Comparison of ENCODE assay signal across 27 cellular contexts in the genomic region with DNA sequence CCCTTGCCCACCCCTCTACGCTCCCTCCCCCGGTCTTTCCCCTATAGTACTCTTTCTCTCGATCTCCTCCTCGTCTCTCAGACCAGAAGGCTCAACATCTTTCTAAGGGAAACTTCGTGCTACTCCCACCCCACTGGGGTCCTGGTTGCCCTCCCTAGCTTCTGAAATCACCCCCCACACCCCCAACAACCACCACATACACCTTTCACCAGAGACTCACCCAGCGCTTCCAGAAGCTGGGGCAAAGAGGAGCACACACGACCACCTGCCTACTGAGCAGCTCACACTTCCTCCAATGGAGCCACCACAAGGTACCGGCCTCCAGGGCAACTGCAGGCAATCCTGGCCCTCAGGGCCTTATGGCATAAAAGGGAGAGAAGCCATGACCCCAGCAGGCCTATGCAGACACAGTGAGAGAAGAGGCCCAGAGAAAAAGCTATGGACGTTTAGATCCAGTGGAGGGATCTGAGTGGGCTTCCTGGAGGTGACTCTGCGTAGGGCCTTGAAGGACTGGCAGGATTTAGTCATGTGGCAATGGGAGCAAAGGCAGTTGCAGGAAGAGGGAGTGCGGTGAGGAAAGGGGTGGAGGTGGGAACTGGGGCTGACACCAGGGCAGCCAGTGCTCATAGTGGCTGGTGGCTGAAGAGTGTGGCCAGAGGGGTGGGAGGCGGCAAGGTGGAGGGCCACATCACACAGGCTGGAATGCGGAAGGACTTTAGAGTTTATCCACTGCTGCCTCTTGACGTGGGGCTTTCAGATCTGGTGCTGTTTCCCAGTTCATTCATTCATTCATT. TPM values are rescaled to one million over a fixed set of nuclear protein-coding genes. Genes with fewer than 3 reads are reported as not detected.
A peak's percentile ranks its signal among the peaks of the same experiment; 100 is the strongest.
DNase-seq lines count a peak whose midpoint lies in the region; ATAC-seq and TF ChIP-seq lines count a peak whose summit lies in the region.
"Had no signal": no experiment of that assay in that cellular context is flagged by ENCODE, and none has a peak within 500 bp of the region (broad histone marks: within the 10 kb centered on the region; RNA-seq: fewer than 3 reads in every experiment).

No MANE protein-coding gene starts in this region.

- H2BK120ac ChIP-seq in H9 (ENCODE audit: low read depth, low read length, poor library complexity, severe bottlenecking): no peak overlapping the region

- no peak overlapping the region for H3K23ac ChIP-seq in H9 (ENCODE audit: insufficient read length, low read depth, low read length)

- ATAC-seq in GM21576 (IDR thresholded peaks at IDR 0.05; ENCODE audit: unreplicated experiment) (no peak), GM18861 (IDR thresholded peaks at IDR 0.05; ENCODE audit: unreplicated experiment) (no peak)
- ATAC-seq: naive thymus-derived CD4-positive, alpha-beta T cell; Right ventricle myocardium inferior; stimulated activated memory B cell treated with anti-CD40 and anti-IgM and Interleukin-4, amounts not matched to agents 10 μg/mL and 1 μg/mL and 100 μg/mL, for 72 hours had no signal

- H3K9me3 Mint-ChIP-seq in H9 (no peaks in the 10 kb centered on the region), glutamatergic neuron (ENCODE audit: unreplicated experiment) (peaks cover 4% of the 10 kb centered on the region), progenitor cell of endocrine pancreas (ENCODE audit: low read depth) (no peaks in the 10 kb centered on the region)
- H3K9me3 Mint-ChIP-seq: activated CD4-positive, alpha-beta T cell treated with anti-CD3 and anti-CD28 coated beads, Interleukin-2, amount 10 ng/mL, durations not matched to agents 7 days and 5 days; CD4-positive, alpha-beta memory T cell; memory B cell; naive thymus-derived CD4-positive, alpha-beta T cell; stimulated activated memory B cell treated with anti-CD40 and anti-IgM and Interleukin-4, amounts not matched to agents 10 μg/mL and 1 μg/mL and 100 μg/mL, for 72 hours had no signal

- H3K18ac ChIP-seq in H9 (ENCODE audit: insufficient read length, low read depth, low read length): no peak overlapping the region

- no peaks in the 10 kb centered on the region for H4K20me1 ChIP-seq in H9 (ENCODE audit: control insufficient read depth, insufficient read depth, insufficient read length)
- H4K20me1 ChIP-seq in osteoblast (ENCODE audit: insufficient read depth, low read length): no peaks in the 10 kb centered on the region

- no peak overlapping the region for H3K14ac ChIP-seq in H9 (ENCODE audit: insufficient read depth, low read length)

- no peaks in the 10 kb centered on the region for H3K36me3 ChIP-seq in osteoblast (ENCODE audit: insufficient read depth, low read length)
- H3K36me3 ChIP-seq: adrenal gland, thyroid gland had no signal

- WGBS in H9 (ENCODE audit: extremely low coverage, insufficient read length, low lambda C conversion rate): no CpG with 5 or more reads among the region's 14 CpGs

- H3K27ac Mint-ChIP-seq in H9: no peak overlapping the region; a peak in 1 of 7 replicates
- H3K27ac Mint-ChIP-seq in glutamatergic neuron (ENCODE audit: unreplicated experiment): no peak overlapping the region
- H3K27ac Mint-ChIP-seq in progenitor cell of endocrine pancreas: no peak overlapping the region
- H3K27ac Mint-ChIP-seq: activated CD4-positive, alpha-beta T cell treated with anti-CD3 and anti-CD28 coated beads, Interleukin-2, amount 10 ng/mL, durations not matched to agents 7 days and 5 days; memory B cell; stimulated activated memory B cell treated with anti-CD40 and anti-IgM and Interleukin-4, amounts not matched to agents 10 μg/mL and 1 μg/mL and 100 μg/mL, for 72 hours had no signal

- no peak overlapping the region for H3K9ac ChIP-seq in H9 (ENCODE audit: extremely low read depth, insufficient read length, low read length)

- no peak for TF ChIP-seq CTCF in H9 (conservative IDR thresholded peaks at IDR 0.05)
- no peak for TF ChIP-seq CTCF in glutamatergic neuron (IDR thresholded peaks at IDR 0.05; ENCODE audit: partially characterized antibody, unreplicated experiment)
- no peak for TF ChIP-seq CTCF in osteoblast (IDR thresholded peaks at IDR 0.05; ENCODE audit: extremely low read depth, low read depth, low read length)
- TF ChIP-seq CTCF in progenitor cell of endocrine pancreas (IDR thresholded peaks at IDR 0.05; ENCODE audit: unreplicated experiment): no peak

- no peak overlapping the region for H3K4ac ChIP-seq in H9 (ENCODE audit: low read depth, low read length)

- H3K4me2 ChIP-seq in H9 (ENCODE audit: insufficient read depth, insufficient read length, low read length): no peak overlapping the region
- H3K4me2 ChIP-seq in osteoblast (ENCODE audit: insufficient read depth, low read length): no peak overlapping the region

- peak; percentile 30 for DNase-seq in D341Med (ENCODE audit: low spot score)
- peak; percentile 35 for DNase-seq in H9
- peak; percentile 3 for DNase-seq in glutamatergic neuron
- DNase-seq in osteoblast (ENCODE audit: insufficient read length, low spot score, missing footprints): peak; percentile 78
- no peak for DNase-seq in activated CD4-positive, CD25-positive, alpha-beta regulatory T cell (lab: John Stamatoyannopoulos, UW)
- DNase-seq in progenitor cell of endocrine pancreas (ENCODE audit: low spot score, unreplicated experiment): no peak
- DNase-seq: activated CD4-positive, alpha-beta T cell treated with anti-CD3 and anti-CD28 coated beads, Interleukin-2, amount 10 ng/mL, durations not matched to agents 7 days and 5 days; activated gamma-delta T cell; CD4-positive, alpha-beta memory T cell; dermis blood vessel endothelial cell; DMS79; hippocampal formation; NCI-H1092; NCI-H2081 treated with DMSO at 0.1 percent for 48 hours; NCI-H446 treated with DMSO at 0.1 percent for 48 hours; stimulated activated CD4-positive, alpha-beta T cell treated with anti-CD3 and anti-CD28 coated beads, Interleukin-1b, Interleukin-23, amount 100 ng/mL, for 48 hours; thyroid gland had no signal

- no peaks in the 10 kb centered on the region for H3K79me1 ChIP-seq in H9 (ENCODE audit: insufficient read depth, low read depth, low read length, poor library complexity, severe bottlenecking)

- no peak overlapping the region for H3K27ac ChIP-seq in H9 (ENCODE audit: insufficient read length, low read depth, low read length)
- no peak overlapping the region for H3K27ac ChIP-seq in osteoblast (ENCODE audit: low read depth, low read length)
- H3K27ac ChIP-seq: adrenal gland, thyroid gland had no signal

- H3K56ac ChIP-seq in H9 (ENCODE audit: insufficient read length, low read depth, low read length): no peak overlapping the region

- H2AFZ ChIP-seq in H9 (ENCODE audit: low read length) (no peak overlapping the region), osteoblast (ENCODE audit: low read length) (no peak overlapping the region)

- no peak overlapping the region for H4K5ac ChIP-seq in H9 (ENCODE audit: insufficient read length, low read depth, low read length)

- no peaks in the 10 kb centered on the region for H3K4me1 ChIP-seq in H9 (ENCODE audit: insufficient read depth, low read length)
- peaks cover 54% of the 10 kb centered on the region for H3K4me1 ChIP-seq in osteoblast (ENCODE audit: insufficient read depth, low read length)
- H3K4me1 ChIP-seq: adrenal gland had no signal

- no peak overlapping the region for H3K4me3 ChIP-seq in osteoblast (ENCODE audit: insufficient read depth, low read length)
- H3K4me3 ChIP-seq: adrenal gland, thyroid gland had no signal

- H3T11ph ChIP-seq in H9 (ENCODE audit: low read length): no peak overlapping the region

- H2BK12ac ChIP-seq in H9 (ENCODE audit: insufficient read length, low read depth, low read length): no peak overlapping the region

- H3K27me3 ChIP-seq in H9 (ENCODE audit: insufficient read depth, low read length) (no peaks in the 10 kb centered on the region), osteoblast (ENCODE audit: insufficient read depth, low read length) (no peaks in the 10 kb centered on the region)
- H3K27me3 ChIP-seq: adrenal gland, thyroid gland had no signal

- no peaks in the 10 kb centered on the region for H3K79me2 ChIP-seq in H9 (ENCODE audit: insufficient read depth, low read length)
- H3K79me2 ChIP-seq in osteoblast (ENCODE audit: insufficient read depth, low read length): peaks cover 6% of the 10 kb centered on the region

- no peak overlapping the region for H3K4me3 Mint-ChIP-seq in H9
- H3K4me3 Mint-ChIP-seq in glutamatergic neuron (ENCODE audit: unreplicated experiment): no peak overlapping the region
- H3K4me3 Mint-ChIP-seq in progenitor cell of endocrine pancreas (ENCODE audit: low read depth): no peak overlapping the region
- H3K4me3 Mint-ChIP-seq: activated CD4-positive, alpha-beta T cell treated with anti-CD3 and anti-CD28 coated beads, Interleukin-2, amount 10 ng/mL, durations not matched to agents 7 days and 5 days; CD4-positive, alpha-beta memory T cell; memory B cell; naive thymus-derived CD4-positive, alpha-beta T cell; stimulated activated memory B cell treated with anti-CD40 and anti-IgM and Interleukin-4, amounts not matched to agents 10 μg/mL and 1 μg/mL and 100 μg/mL, for 72 hours had no signal

- H3K23me2 ChIP-seq in H9 (ENCODE audit: insufficient read length, low read depth, low read length, poor library complexity, severe bottlenecking): no peaks in the 10 kb centered on the region

- H3K27me3 Mint-ChIP-seq in H9 (ENCODE audit: low read depth) (peaks cover 24% of the 10 kb centered on the region), glutamatergic neuron (ENCODE audit: unreplicated experiment) (peaks cover 5% of the 10 kb centered on the region), progenitor cell of endocrine pancreas (peaks cover 39% of the 10 kb centered on the region)

- H2BK15ac ChIP-seq in H9 (ENCODE audit: low read depth, low read length): no peak overlapping the region

- H4K8ac ChIP-seq in H9 (replicated peaks; ENCODE audit: insufficient read length, low read depth, low read length): no peak overlapping the region

- H4K91ac ChIP-seq in H9 (ENCODE audit: insufficient read length, low read depth, low read length): no peak overlapping the region

- H3K4me1 Mint-ChIP-seq in H9 (peaks cover 21 to 46% of the 10 kb centered on the region in 2 experiments), glutamatergic neuron (ENCODE audit: low read depth, unreplicated experiment) (peaks cover 17% of the 10 kb centered on the region), progenitor cell of endocrine pancreas (ENCODE audit: low read depth) (peaks cover 1% of the 10 kb centered on the region)
- H3K4me1 Mint-ChIP-seq: activated CD4-positive, alpha-beta T cell treated with anti-CD3 and anti-CD28 coated beads, Interleukin-2, amount 10 ng/mL, durations not matched to agents 7 days and 5 days; memory B cell; stimulated activated memory B cell treated with anti-CD40 and anti-IgM and Interleukin-4, amounts not matched to agents 10 μg/mL and 1 μg/mL and 100 μg/mL, for 72 hours had no signal

- no peak overlapping the region for H2BK5ac ChIP-seq in H9 (ENCODE audit: insufficient read length, low read length)

- H2BK20ac ChIP-seq in H9 (ENCODE audit: low read depth, low read length, poor library complexity, severe bottlenecking): no peak overlapping the region

- H2AK5ac ChIP-seq in H9 (ENCODE audit: insufficient read length, low read length): no peak overlapping the region

- H3K9me3 ChIP-seq in H9 (ENCODE audit: control insufficient read depth, low read depth, low read length): no peaks in the 10 kb centered on the region
- no peaks in the 10 kb centered on the region for H3K9me3 ChIP-seq in osteoblast (ENCODE audit: low read depth, low read length)
- H3K9me3 ChIP-seq: adrenal gland, thyroid gland had no signal

- H3K36me3 Mint-ChIP-seq in H9 (ENCODE audit: insufficient read depth in 1 of 3, low read depth in 3 of 3): no peaks in the 10 kb centered on the region; a peak in 1 of 7 replicates
- H3K36me3 Mint-ChIP-seq in glutamatergic neuron (ENCODE audit: unreplicated experiment): no peaks in the 10 kb centered on the region
- no peaks in the 10 kb centered on the region for H3K36me3 Mint-ChIP-seq in progenitor cell of endocrine pancreas (ENCODE audit: insufficient read depth)
- H3K36me3 Mint-ChIP-seq: CD4-positive, alpha-beta memory T cell; memory B cell; naive thymus-derived CD4-positive, alpha-beta T cell; stimulated activated memory B cell treated with anti-CD40 and anti-IgM and Interleukin-4, amounts not matched to agents 10 μg/mL and 1 μg/mL and 100 μg/mL, for 72 hours had no signal

RNA-seq across cellular contexts. Expression of gene TMEM92, which starts 12.1 kb away (rescaled TPM):
- total RNA-seq in H9 (2021) (10.9 and 11.2 TPM in 2 replicates), glutamatergic neuron (ENCODE audit: unreplicated experiment) (not detected), osteoblast (under 0.01 and 0.36 TPM in 2 replicates), progenitor cell of endocrine pancreas (7.4 and 7.6 TPM in 2 replicates)
- total RNA-seq: activated CD4-positive, alpha-beta T cell treated with anti-CD3 and anti-CD28 coated beads, Interleukin-2, amount 10 ng/mL, durations not matched to agents 7 days and 5 days; adrenal gland; CD4-positive, alpha-beta memory T cell; endothelial cell of umbilical vein; fibroblast of villous mesenchyme; LHCN-M2; Right ventricle myocardium inferior; thyroid gland had no signal

Comparison
In these comparisons a context has a peak if more than half of its experiments do, and no peak if none do; other contexts are left out.
1. DNase-seq: peak in D341Med (single experiment), H9 (single experiment), glutamatergic neuron (single experiment) and osteoblast (single experiment); none in activated CD4-positive, CD25-positive, alpha-beta regulatory T cell (0 of 4) and progenitor cell of endocrine pancreas (single experiment).